ENCODE assay signal across 8 cellular contexts in genomic region chr3:97821810-97822775, GRCh38. TPM values are rescaled to one million over a fixed set of nuclear protein-coding genes. Genes with fewer than 3 reads are reported as not detected.
DNase-seq lines count a peak whose midpoint lies in the region; ATAC-seq, FAIRE-seq and TF ChIP-seq lines count a peak whose summit lies in the region.

Gene CRYBG3 (plus strand): TSS chr3:97822011. CDS start chr3:97822207, 196 bp downstream.

- peaks cover 42% of the 10 kb centered on the region for H3K79me2 ChIP-seq in astrocyte (ENCODE audit: insufficient read depth, low read length)

- H4K20me1 ChIP-seq in astrocyte (ENCODE audit: insufficient read depth, low read length): peaks cover 35% of the 10 kb centered on the region

- peak within 1 kb of the TSS; percentile 98 for H2AFZ ChIP-seq in astrocyte (ENCODE audit: low read depth, low read length)

- no peaks in the 10 kb centered on the region for H3K36me3 ChIP-seq in astrocyte (ENCODE audit: insufficient read depth, low read length)
- H3K36me3 ChIP-seq in aorta (ENCODE audit: control insufficient read depth in 1 of 2, insufficient read depth in 2 of 2, low read length in 1 of 2): no peaks in the 10 kb centered on the region

- peaks cover 12% of the 10 kb centered on the region for H3K4me1 Mint-ChIP-seq in astrocyte (ENCODE audit: low read depth, unreplicated experiment)

- no peaks in the 10 kb centered on the region for H3K9me3 Mint-ChIP-seq in astrocyte (ENCODE audit: unreplicated experiment)

- peak within 1 kb of the TSS; percentile 96 for H3K4me2 ChIP-seq in astrocyte (ENCODE audit: low read length)

- H3K4me3 ChIP-seq in astrocyte (ENCODE audit: insufficient read depth, low read depth, low read length) (peak within 1 kb of the TSS; percentile 93), aorta (ENCODE audit: low read length in 2 of 2) (peak within 1 kb of the TSS; percentile 49 to 91)

- ATAC-seq in GM18498 (IDR thresholded peaks at IDR 0.05; ENCODE audit: unreplicated experiment) (peak; percentile 99), HG02763 (IDR thresholded peaks at IDR 0.05; ENCODE audit: unreplicated experiment) (peak; percentile 99), aorta (ENCODE audit: low FRiP score) (peak; percentile 98)

- 0% methylated on average over 84 to 102 of the region's 102 CpGs for WGBS in aorta, 2 donors

- H3K9ac ChIP-seq in astrocyte (ENCODE audit: low read length): peak within 1 kb of the TSS; percentile 92

- H3K27me3 ChIP-seq in astrocyte (ENCODE audit: insufficient read depth, low read length) (no peaks in the 10 kb centered on the region), aorta (ENCODE audit: control insufficient read depth in 1 of 2, insufficient read depth in 2 of 2, low read length in 1 of 2) (no peaks in the 10 kb centered on the region)

- H3K27me3 Mint-ChIP-seq in astrocyte (ENCODE audit: low read depth, unreplicated experiment): peaks cover 2% of the 10 kb centered on the region

- H3K36me3 Mint-ChIP-seq in astrocyte (ENCODE audit: low read depth, unreplicated experiment): no peaks in the 10 kb centered on the region

- H3K27ac Mint-ChIP-seq in astrocyte (ENCODE audit: unreplicated experiment): peak within 1 kb of the TSS; percentile 99

- H3K27ac ChIP-seq in astrocyte (ENCODE audit: low read depth, low read length) (peak within 1 kb of the TSS; percentile 86), aorta (ENCODE audit: low read depth in 1 of 2, low read length in 2 of 2) (peak within 1 kb of the TSS; percentile 14 to 23)

- no peak for TF ChIP-seq CTCF in astrocyte (IDR thresholded peaks at IDR 0.05; ENCODE audit: insufficient read depth, low read depth, low read length)

- peak; percentile 72 for DNase-seq in NCI-H128 (lab: John Stamatoyannopoulos, UW; ENCODE audit: unreplicated experiment)
- peak; percentile 67 for DNase-seq in T-helper 22 cell (ENCODE audit: low read depth)
- DNase-seq in astrocyte (ENCODE audit: low read depth): peak; percentile 65
- peak; percentile 82 for DNase-seq in hepatic stellate cell (ENCODE audit: low spot score)
- DNase-seq in retina: peak; percentile 90
- DNase-seq in aorta: peak; percentile 91 to 94

- H3K9me3 ChIP-seq in astrocyte (ENCODE audit: insufficient read depth, low read depth, low read length) (no peaks in the 10 kb centered on the region), aorta (ENCODE audit: control insufficient read depth, low read length) (no peaks in the 10 kb centered on the region)

- no peak for FAIRE-seq in astrocyte (lab: Jason Lieb, UNC)

- intact Hi-C loops in aorta (cut with DNase I): loop anchor here (5.0 kb wide), 1 partner anchor 150 kb away; the partner anchor contains the start of gene RIOX2 (in 2 of the 2)

- H3K4me3 Mint-ChIP-seq in astrocyte (ENCODE audit: unreplicated experiment): peak within 1 kb of the TSS; percentile 100

- H3K4me1 ChIP-seq in astrocyte (ENCODE audit: insufficient read depth, low read length) (peaks cover 15% of the 10 kb centered on the region), aorta (ENCODE audit: control insufficient read depth in 1 of 2, insufficient read depth in 2 of 2, low read length in 2 of 2) (peaks cover 0 to 3% of the 10 kb centered on the region in 2 donors)

RNA-seq across cellular contexts. Expression of gene CRYBG3, which starts in this region (rescaled TPM):
- total RNA-seq in astrocyte (13.0 and 14.1 TPM in 2 replicates), aorta (10 to 100 TPM; 22.4 to 39.1 TPM)
- 1 to 10 TPM; 1.5 to 4.7 TPM for polyA plus RNA-seq in aorta

Comparison
In these comparisons a context has a peak if more than half of its experiments do, and no peak if none do; other contexts are left out.
1. Peak in every context shown above with its lines: DNase-seq, ATAC-seq, H3K4me3 ChIP-seq and H3K27ac ChIP-seq.